ENCODE assay signal across 8 cellular contexts in genomic region chr17:65121916-65122821, GRCh38. TPM values are rescaled to one million over a fixed set of nuclear protein-coding genes. Genes with fewer than 3 reads are reported as not detected.
DNase-seq lines count a peak whose midpoint lies in the region; ATAC-seq and TF ChIP-seq lines count a peak whose summit lies in the region.

No MANE protein-coding gene starts in this region.

- 79 to 80% methylated on average over 12 of the region's 12 CpGs for WGBS in tibial nerve, 2 donors

- ATAC-seq in HG03521 (IDR thresholded peaks at IDR 0.05; ENCODE audit: unreplicated experiment) = peak; percentile 36
- ATAC-seq in GM19467 (IDR thresholded peaks at IDR 0.05; ENCODE audit: unreplicated experiment) = no peak
- ATAC-seq in GM21576 (IDR thresholded peaks at IDR 0.05; ENCODE audit: unreplicated experiment) = no peak

- no peaks in the 10 kb centered on the region for H3K27me3 ChIP-seq in mononuclear cell (ENCODE audit: insufficient read depth, low read length)
- H3K27me3 ChIP-seq in tibial nerve = no peaks in the 10 kb centered on the region

- TF ChIP-seq EP300 in tibial nerve (IDR thresholded peaks at IDR 0.05) = no peak

- intact Hi-C loops in Calu3 (cut with micrococcal nuclease; ENCODE audit: unreplicated experiment) = no loop called here

- peaks cover 15% of the 10 kb centered on the region for H3K4me1 ChIP-seq in mononuclear cell (ENCODE audit: insufficient read depth, low read length)
- H3K4me1 ChIP-seq in tibial nerve = peaks cover 0 to 10% (median 0%) of the 10 kb centered on the region in 4 donors

- no peaks in the 10 kb centered on the region for H3K9me3 Mint-ChIP-seq in Calu3 (ENCODE audit: low read depth, unreplicated experiment)
- no peaks in the 10 kb centered on the region for H3K9me3 Mint-ChIP-seq in activated naive CD8-positive, alpha-beta T cell (ENCODE audit: low read depth)

- no peaks in the 10 kb centered on the region for H3K4me1 Mint-ChIP-seq in Calu3 (ENCODE audit: low read depth, unreplicated experiment)
- H3K4me1 Mint-ChIP-seq in activated naive CD8-positive, alpha-beta T cell (ENCODE audit: low read depth) = peaks cover 22% of the 10 kb centered on the region

- H3K36me3 ChIP-seq in tibial nerve = no peaks in the 10 kb centered on the region

- TSS peak; percentile 91 for BruUV-seq in Calu3 (replicated peaks; lab: Mats Ljungman, UMichigan)

- peak overlapping the region; percentile 64 for H3K4me3 Mint-ChIP-seq in Calu3 (ENCODE audit: low read depth, unreplicated experiment)
- peak overlapping the region; percentile 88 for H3K4me3 Mint-ChIP-seq in activated naive CD8-positive, alpha-beta T cell

- peaks cover 5% of the 10 kb centered on the region for H3K27me3 Mint-ChIP-seq in Calu3 (ENCODE audit: unreplicated experiment)
- H3K27me3 Mint-ChIP-seq in activated naive CD8-positive, alpha-beta T cell = no peaks in the 10 kb centered on the region

- no peak for TF ChIP-seq CTCF in Calu3 (IDR thresholded peaks at IDR 0.05; ENCODE audit: unreplicated experiment)
- TF ChIP-seq CTCF in tibial nerve (IDR thresholded peaks at IDR 0.05) = no peak

- TF ChIP-seq POLR2A in tibial nerve (IDR thresholded peaks at IDR 0.05) = no peak

- CTCF ChIA-PET in Calu3 (lab: Charles Lee) = interaction anchor here (0.6 kb wide), 1 partner anchor 203 kb away, joined by 5 read pairs; the partner anchor contains the start of gene LRRC37A3

- H3K9me3 ChIP-seq in mononuclear cell (ENCODE audit: low read depth, low read length) (no peaks in the 10 kb centered on the region), tibial nerve (no peaks in the 10 kb centered on the region)

- H3K4me3 ChIP-seq in mononuclear cell (ENCODE audit: low read length) = peak overlapping the region; percentile 63
- peak overlapping the region; percentile 69 to 76 (median 76) for H3K4me3 ChIP-seq in tibial nerve

- peak overlapping the region in 3 of 4 donors; percentile 91 to 96 (median 91) for H3K27ac ChIP-seq in tibial nerve

- DNase-seq in Calu3 = no peak
- no peak for DNase-seq in tibial nerve (ENCODE audit: low spot score in 2 of 2)
- DNase-seq in dedifferentiated amniotic fluid mesenchymal stem cell (ENCODE audit: extremely low spot score) = no peak

- no peak overlapping the region for H3K27ac Mint-ChIP-seq in Calu3 (ENCODE audit: unreplicated experiment)
- H3K27ac Mint-ChIP-seq in activated naive CD8-positive, alpha-beta T cell = peak overlapping the region; percentile 96

- H3K36me3 Mint-ChIP-seq in Calu3 (ENCODE audit: insufficient read depth, unreplicated experiment) = peaks cover 9% of the 10 kb centered on the region
- peaks cover 3% of the 10 kb centered on the region for H3K36me3 Mint-ChIP-seq in activated naive CD8-positive, alpha-beta T cell

RNA-seq across cellular contexts. Expression of gene RGS9, which starts 15.0 kb away (rescaled TPM):
- total RNA-seq in Calu3 (2022) (0.49 and 0.54 TPM in 2 replicates), mononuclear cell (3.5 TPM), tibial nerve (10 to 100 TPM; 10.7 to 15.3 (median 11.3) TPM)
